ENCODE assay signal across 17 cellular contexts in the genomic region with DNA sequence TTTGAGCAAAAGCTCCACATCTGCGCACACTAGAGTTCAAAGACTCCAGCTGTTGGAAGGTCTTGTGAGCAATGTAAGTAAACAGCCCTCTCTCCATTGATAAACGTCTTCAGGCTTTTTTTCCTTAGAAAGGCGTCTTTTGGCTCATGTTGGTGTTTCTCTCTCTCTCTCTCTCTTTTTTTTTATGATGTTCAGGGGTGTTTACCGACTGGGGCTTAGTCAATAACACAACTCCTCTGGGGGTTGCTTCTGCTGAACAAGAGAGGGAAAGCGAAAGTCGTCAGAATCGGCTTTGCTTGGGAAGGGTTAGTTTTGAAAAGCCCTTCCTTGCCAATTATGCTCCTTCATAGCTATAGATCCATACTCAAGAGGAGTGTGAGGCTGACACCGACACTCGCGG. TPM values are rescaled to one million over a fixed set of nuclear protein-coding genes. Genes with fewer than 3 reads are reported as not detected.
DNase-seq lines count a peak whose midpoint lies in the region; ATAC-seq and TF ChIP-seq lines count a peak whose summit lies in the region.
"Had no signal": no experiment of that assay in that cellular context is flagged by ENCODE, and none has a peak within 500 bp of the region (broad histone marks: within the 10 kb centered on the region; RNA-seq: fewer than 3 reads in every experiment).

No MANE protein-coding gene starts in this region.

- no peak for TF ChIP-seq EP300 in gastroesophageal sphincter (IDR thresholded peaks at IDR 0.05)

- intact Hi-C loops in upper lobe of right lung (cut with DNase I), result no loop called here

- WGBS in gastroesophageal sphincter (ENCODE audit: low coverage in 1 of 2), 2 donors, result 56 to 57% methylated on average over 6 to 10 of the region's 10 CpGs

- H3K27ac ChIP-seq in gastroesophageal sphincter (peak overlapping the region in 3 of 4 donors; percentile 33 to 60 (median 47)), upper lobe of right lung (peak overlapping the region; percentile 76)

- peaks cover 22% of the 10 kb centered on the region for H3K4me1 Mint-ChIP-seq in activated CD8-positive, alpha-beta memory T cell treated with anti-CD3 and anti-CD28 coated beads, Interleukin-2, amount 10 ng/mL, durations not matched to agents 7 days and 5 days
- H3K4me1 Mint-ChIP-seq in nephron progenitor cell, result peaks cover 10% of the 10 kb centered on the region

- CTCF ChIA-PET in activated CD8-positive, alpha-beta memory T cell treated with anti-CD3 and anti-CD28 coated beads, Interleukin-2, amount 10 ng/mL, durations not matched to agents 7 days and 5 days (lab: Charles Lee), result interaction anchor here (1.1 kb wide), 1 partner anchor 359 kb away, joined by 3 read pairs; no protein-coding TSS in a partner anchor

- no peak for DNase-seq in activated CD8-positive, alpha-beta memory T cell treated with anti-CD3 and anti-CD28 coated beads, Interleukin-2, amount 10 ng/mL, durations not matched to agents 7 days and 5 days
- DNase-seq in activated CD8-positive, alpha-beta memory T cell treated with anti-CD3 and anti-CD28 coated beads for 24 hours, result no peak
- DNase-seq in nephron progenitor cell (no peak), upper lobe of right lung (no peak), NCI-H526 treated with DMSO at 0.1 percent for 48 hours (lab: John Stamatoyannopoulos, UW) (no peak), DMS 273 treated with DMSO at 0.1 percent for 48 hours (lab: John Stamatoyannopoulos, UW) (no peak)
- DNase-seq: activated CD4-positive, alpha-beta T cell treated with anti-CD3 and anti-CD28 coated beads, Interleukin-2, amount 50 U/mL, for 4 hours; caudate nucleus; COR-L47; NCI-H1048; NCI-H226; T-helper 9 cell; thyroid gland had no signal

- no peaks in the 10 kb centered on the region for H3K9me3 ChIP-seq in gastroesophageal sphincter
- H3K9me3 ChIP-seq in upper lobe of right lung, result no peaks in the 10 kb centered on the region
- H3K9me3 ChIP-seq: thyroid gland had no signal

- ATAC-seq in activated CD8-positive, alpha-beta memory T cell treated with anti-CD3 and anti-CD28 coated beads, Interleukin-2, amount 10 ng/mL, durations not matched to agents 7 days and 5 days, result no peak
- ATAC-seq in gastroesophageal sphincter (peak; percentile 28), upper lobe of right lung (no peak), HG03135 (IDR thresholded peaks at IDR 0.05; ENCODE audit: unreplicated experiment) (no peak)

- peaks cover 2% of the 10 kb centered on the region for H3K27me3 Mint-ChIP-seq in activated CD8-positive, alpha-beta memory T cell treated with anti-CD3 and anti-CD28 coated beads, Interleukin-2, amount 10 ng/mL, durations not matched to agents 7 days and 5 days
- H3K27me3 Mint-ChIP-seq in nephron progenitor cell (ENCODE audit: low read depth, poor library complexity), result no peaks in the 10 kb centered on the region

- peak overlapping the region; percentile 34 for H3K27ac Mint-ChIP-seq in activated CD8-positive, alpha-beta memory T cell treated with anti-CD3 and anti-CD28 coated beads, Interleukin-2, amount 10 ng/mL, durations not matched to agents 7 days and 5 days
- peak overlapping the region; percentile 26 for H3K27ac Mint-ChIP-seq in nephron progenitor cell

- H3K27me3 ChIP-seq in gastroesophageal sphincter (no peaks in the 10 kb centered on the region), upper lobe of right lung (no peaks in the 10 kb centered on the region)
- H3K27me3 ChIP-seq: thyroid gland had no signal

- no peak overlapping the region for H3K4me3 Mint-ChIP-seq in activated CD8-positive, alpha-beta memory T cell treated with anti-CD3 and anti-CD28 coated beads, Interleukin-2, amount 10 ng/mL, durations not matched to agents 7 days and 5 days
- H3K4me3 Mint-ChIP-seq in nephron progenitor cell, result no peak overlapping the region
- H3K4me3 Mint-ChIP-seq: memory B cell had no signal

- no peak for TF ChIP-seq POLR2A in gastroesophageal sphincter (IDR thresholded peaks at IDR 0.05)

- no peaks in the 10 kb centered on the region for H3K36me3 Mint-ChIP-seq in activated CD8-positive, alpha-beta memory T cell treated with anti-CD3 and anti-CD28 coated beads, Interleukin-2, amount 10 ng/mL, durations not matched to agents 7 days and 5 days
- H3K36me3 Mint-ChIP-seq in nephron progenitor cell (ENCODE audit: low read depth), result no peaks in the 10 kb centered on the region
- H3K36me3 Mint-ChIP-seq: memory B cell had no signal

- H3K4me3 ChIP-seq in gastroesophageal sphincter, result peak overlapping the region; percentile 8 to 24
- peak overlapping the region; percentile 19 for H3K4me3 ChIP-seq in upper lobe of right lung
- H3K4me3 ChIP-seq: thyroid gland had no signal

- H3K36me3 ChIP-seq in gastroesophageal sphincter (no peaks in the 10 kb centered on the region), upper lobe of right lung (no peaks in the 10 kb centered on the region)
- H3K36me3 ChIP-seq: thyroid gland had no signal

- no peaks in the 10 kb centered on the region for H3K9me3 Mint-ChIP-seq in activated CD8-positive, alpha-beta memory T cell treated with anti-CD3 and anti-CD28 coated beads, Interleukin-2, amount 10 ng/mL, durations not matched to agents 7 days and 5 days (ENCODE audit: low read depth)
- H3K9me3 Mint-ChIP-seq in nephron progenitor cell, result no peaks in the 10 kb centered on the region
- H3K9me3 Mint-ChIP-seq: memory B cell had no signal

- TF ChIP-seq CTCF in gastroesophageal sphincter (IDR thresholded peaks at IDR 0.05) (no peak), nephron progenitor cell (IDR thresholded peaks at IDR 0.05) (no peak), upper lobe of right lung (IDR thresholded peaks at IDR 0.05) (no peak)

- H3K4me1 ChIP-seq in gastroesophageal sphincter (peaks cover 0 to 43% (median 8%) of the 10 kb centered on the region in 3 donors), upper lobe of right lung (peaks cover 16% of the 10 kb centered on the region)

RNA-seq across cellular contexts. Expression of a gene that starts 53.1 kb away (rescaled TPM):
- not detected for total RNA-seq in activated CD8-positive, alpha-beta memory T cell treated with anti-CD3 and anti-CD28 coated beads, Interleukin-2, amount 10 ng/mL, durations not matched to agents 7 days and 5 days
- 10 to 100 TPM; 21.1 to 52.1 (median 37.6) TPM for total RNA-seq in gastroesophageal sphincter
- total RNA-seq in upper lobe of right lung, result 15.1 TPM
- total RNA-seq: A172 had no signal

Comparison
In these comparisons a context has a peak if more than half of its experiments do, and no peak if none do; other contexts are left out.
1. RNA of a gene that starts 53.1 kb away (total RNA-seq): 21.1 to 52.1 TPM in gastroesophageal sphincter and 15.1 TPM in upper lobe of right lung (single experiment); not detected in activated CD8-positive, alpha-beta memory T cell treated with anti-CD3 and anti-CD28 coated beads, Interleukin-2, amount 10 ng/mL, durations not matched to agents 7 days and 5 days; every median in the first group is over 10 times any median in the second.